ENCODE assay signal across 19 cellular contexts in genomic region chr7:6420680-6421079, GRCh38. TPM values are rescaled to one million over a fixed set of nuclear protein-coding genes. Genes with fewer than 3 reads are reported as not detected.
DNase-seq lines count a peak whose midpoint lies in the region; ATAC-seq, FAIRE-seq and TF ChIP-seq lines count a peak whose summit lies in the region.
"Had no signal": no experiment of that assay in that cellular context is flagged by ENCODE, and none has a peak within 500 bp of the region (broad histone marks: within the 10 kb centered on the region; RNA-seq: fewer than 3 reads in every experiment).

No MANE protein-coding gene starts in this region.

- no peak overlapping the region for H3K14ac ChIP-seq in IMR-90 (replicated peaks; ENCODE audit: low read depth, low read length)

- H2AFZ ChIP-seq in IMR-90 (replicated peaks; ENCODE audit: low read length, poor library complexity): no peak overlapping the region
- H2AFZ ChIP-seq in K562 (ENCODE audit: low read depth, low read length): no peak overlapping the region
- H2AFZ ChIP-seq in Karpas-422 (ENCODE audit: low read length): no peak overlapping the region
- H2AFZ ChIP-seq: GM23248 had no signal

- FAIRE-seq in K562 (lab: Jason Lieb, UNC): no peak
- FAIRE-seq: A204.1, G401.6, RCC 7860 had no signal

- no peak overlapping the region for H2BK15ac ChIP-seq in IMR-90 (ENCODE audit: low read depth, low read length)

- H2BK5ac ChIP-seq in IMR-90 (ENCODE audit: low read depth, low read length, poor library complexity, severe bottlenecking): no peak overlapping the region

- no peak overlapping the region for H4K91ac ChIP-seq in IMR-90 (ENCODE audit: insufficient read depth, low read depth, low read length)

- no peak overlapping the region for H3K4me3 ChIP-seq in BLaER1
- no peak overlapping the region for H3K4me3 ChIP-seq in IMR-90 (ENCODE audit: insufficient read depth, low read depth, low read length)
- H3K4me3 ChIP-seq in K562: no peak overlapping the region
- no peak overlapping the region for H3K4me3 ChIP-seq in psoas muscle
- no peak overlapping the region for H3K4me3 ChIP-seq in Karpas-422 (ENCODE audit: low read length)
- H3K4me3 ChIP-seq: GM23248 had no signal

- BruUV-seq in IMR-90 (replicated peaks; lab: Mats Ljungman, UMichigan): no TSS peak
- no TSS peak for BruUV-seq in K562 (replicated peaks; lab: Mats Ljungman, UMichigan)

- TF ChIP-seq POLR2A in IMR-90 (IDR thresholded peaks at IDR 0.05; ENCODE audit: low read depth, low read length): no peak
- TF ChIP-seq POLR2A in K562 (conservative IDR thresholded peaks at IDR 0.05): no peak

- H3K79me1 ChIP-seq in IMR-90 (ENCODE audit: low read depth in 1 of 2, low read length in 2 of 2): peaks cover 5 to 35% of the 10 kb centered on the region in 2 experiments; a peak in 3 of 4 replicates

- no peak overlapping the region for H2BK120ac ChIP-seq in IMR-90 (ENCODE audit: low read depth, low read length)

- 0 out of 2 replicates have a peak overlapping the region, but pooled peaks have one; percentile 9 for H3K27ac ChIP-seq in BLaER1
- no peak overlapping the region for H3K27ac ChIP-seq in IMR-90 (ENCODE audit: insufficient read depth, low read length)
- H3K27ac ChIP-seq in K562 (ENCODE audit: extremely low read depth, low read depth, low read length): no peak overlapping the region
- peak overlapping the region; percentile 36 for H3K27ac ChIP-seq in psoas muscle
- H3K27ac ChIP-seq in Karpas-422 (ENCODE audit: low read length): no peak overlapping the region
- H3K27ac ChIP-seq: GM23248 had no signal

- H3K4ac ChIP-seq in IMR-90 (ENCODE audit: low read depth, low read length): no peak overlapping the region

- no peak for DNase-seq in IMR-90
- no peak for DNase-seq in K562 (ENCODE audit: extremely low read depth in 1 of 4, low spot score in 3 of 4)
- no peak for DNase-seq in psoas muscle
- DNase-seq in Karpas-422: no peak
- no peak for DNase-seq in iPS-NIHi7 (ENCODE audit: extremely low spot score)
- DNase-seq: CD4-positive, CD25-positive, alpha-beta regulatory T cell; DMS53; GM23248; H9; NCI-H1092; NCI-H1417 treated with DMSO at 0.1 percent for 48 hours; NCI-H187 treated with DMSO at 0.1 percent for 48 hours; NCI-H524 treated with DMSO at 0.1 percent for 48 hours; NCI-H774 had no signal

- intact Hi-C loops in IMR-90 (cut with micrococcal nuclease): no loop called here
- intact Hi-C loops in K562 (cut with micrococcal nuclease): no loop called here
- intact Hi-C loops in psoas muscle (cut with DNase I): no loop called here

- H3K79me2 ChIP-seq in K562 (ENCODE audit: control insufficient read depth, insufficient read depth, low read length) (no peaks in the 10 kb centered on the region), Karpas-422 (ENCODE audit: low read length) (no peaks in the 10 kb centered on the region)

- TF ChIP-seq CTCF in IMR-90 (conservative IDR thresholded peaks at IDR 0.05; ENCODE audit: low read depth, low read length) (no peak), K562 (IDR thresholded peaks at IDR 0.05 in 2 of 3, conservative IDR thresholded peaks at IDR 0.05 in 1 of 3; ENCODE audit: insufficient read depth in 2 of 3, low read depth in 1 of 3, low read length in 3 of 3) (no peak), psoas muscle (IDR thresholded peaks at IDR 0.05) (no peak)

- H2BK20ac ChIP-seq in IMR-90 (ENCODE audit: low read depth, low read length): no peak overlapping the region

- H3K9me2 ChIP-seq in Karpas-422 (replicated peaks; ENCODE audit: insufficient read depth, low read length): no peaks in the 10 kb centered on the region

- dilution Hi-C loops in IMR-90 (cut with HindIII; ENCODE audit: low sequenced_read_pairs, unreplicated experiment): no loop called here

- peak overlapping the region; percentile 16 for H2AK9ac ChIP-seq in IMR-90 (replicated peaks; ENCODE audit: low read depth, low read length, poor library complexity)

- no peak for TF ChIP-seq EP300 in K562 (IDR thresholded peaks at IDR 0.05; ENCODE audit: low read length)

- no peak overlapping the region for H3K18ac ChIP-seq in IMR-90 (ENCODE audit: low read depth, low read length)

- H3K4me1 ChIP-seq in BLaER1 (peaks cover 66% of the 10 kb centered on the region), IMR-90 (ENCODE audit: control insufficient read depth, insufficient read depth, low read length) (0 out of 2 replicates have a peak, but pooled peaks cover 2% of the 10 kb centered on the region), K562 (replicated peaks in 1 of 2; ENCODE audit: control insufficient read depth in 2 of 2, insufficient read depth in 2 of 2, low read length in 2 of 2) (peaks cover 0 to 13% of the 10 kb centered on the region in 2 experiments; a peak in 2 of 5 replicates), psoas muscle (peaks cover 27% of the 10 kb centered on the region), Karpas-422 (ENCODE audit: low read length) (no peaks in the 10 kb centered on the region)

- H4K8ac ChIP-seq in IMR-90 (ENCODE audit: low read depth in 2 of 2, low read length in 2 of 2): no peak overlapping the region

- 100% methylated on average over 1 of the region's 10 CpGs; no CpG with 5 or more reads in 1 of the 2 experiments for WGBS in IMR-90 (ENCODE audit: extremely low coverage in 2 of 2, insufficient read length in 1 of 2), 2 experiments
- 92% methylated on average over 8 of the region's 10 CpGs for WGBS in K562 (ENCODE audit: insufficient coverage, low coverage, missing lambda C conversion rate)
- 87 to 92% (median 87%) methylated on average over 10 of the region's 10 CpGs for WGBS in psoas muscle, 3 donors

- no peak overlapping the region for H3K56ac ChIP-seq in IMR-90 (ENCODE audit: extremely low read depth, insufficient read depth, low read length)

- H3K23ac ChIP-seq in IMR-90 (ENCODE audit: low read depth, low read length): no peak overlapping the region

- CTCF ChIA-PET in IMR-90 (lab: Yijun Ruan, JAX): no interaction called here
- CTCF ChIA-PET in K562 (lab: Yijun Ruan, JAX; ENCODE audit: low intra/inter-chr PET ratio): no interaction called here

- H3K9me3 ChIP-seq in BLaER1: no peaks in the 10 kb centered on the region
- peaks cover 4% of the 10 kb centered on the region for H3K9me3 ChIP-seq in IMR-90 (ENCODE audit: control insufficient read depth, insufficient read depth, low read length)
- H3K9me3 ChIP-seq in K562 (replicated peaks; ENCODE audit: control insufficient read depth, insufficient read depth, low read depth, low read length): peaks cover 3% of the 10 kb centered on the region; the same call in 1 of the 2 replicates
- H3K9me3 ChIP-seq in psoas muscle: no peaks in the 10 kb centered on the region
- no peaks in the 10 kb centered on the region for H3K9me3 ChIP-seq in Karpas-422 (ENCODE audit: low read length)

- POLR2A ChIA-PET in IMR-90 (lab: Charles Lee; ENCODE audit: unreplicated experiment): no interaction called here
- POLR2A ChIA-PET in K562 (lab: Yijun Ruan, JAX): no interaction called here

- no peak overlapping the region for H4K5ac ChIP-seq in IMR-90 (ENCODE audit: low read depth, low read length)

- no peak overlapping the region for H2AK5ac ChIP-seq in IMR-90 (ENCODE audit: low read depth, low read length)

- no peak overlapping the region for H3K4me2 ChIP-seq in BLaER1
- no peak overlapping the region for H3K4me2 ChIP-seq in IMR-90 (ENCODE audit: low read depth, low read length)
- no peak overlapping the region for H3K4me2 ChIP-seq in K562 (ENCODE audit: insufficient read depth, low read length)
- no peak overlapping the region for H3K4me2 ChIP-seq in Karpas-422 (ENCODE audit: low read depth, low read length, poor library complexity, severe bottlenecking)

- ATAC-seq in IMR-90 (ENCODE audit: low read depth) (no peak), K562 (no peak), psoas muscle (no peak), GM18520 (IDR thresholded peaks at IDR 0.05; ENCODE audit: unreplicated experiment) (no peak)

- H4K20me1 ChIP-seq in BLaER1 (peaks cover 81% of the 10 kb centered on the region), IMR-90 (ENCODE audit: insufficient read depth, low read length) (no peaks in the 10 kb centered on the region; the same call in 1 of the 2 replicates), K562 (replicated peaks; ENCODE audit: control insufficient read depth, insufficient read depth, low read length) (no peaks in the 10 kb centered on the region), Karpas-422 (ENCODE audit: insufficient read depth, low read depth, low read length) (no peaks in the 10 kb centered on the region)

- TF ChIP-seq RAD21 in IMR-90 (IDR thresholded peaks at IDR 0.05; ENCODE audit: low read length): no peak
- no peak for TF ChIP-seq RAD21 in K562 (CRISPR knock-in tag; conservative IDR thresholded peaks at IDR 0.05 in 1 of 2, IDR thresholded peaks at IDR 0.05 in 1 of 2)

- H3K27me3 ChIP-seq in BLaER1: no peaks in the 10 kb centered on the region
- H3K27me3 ChIP-seq in IMR-90 (ENCODE audit: control insufficient read depth, insufficient read depth, low read length): no peaks in the 10 kb centered on the region
- H3K27me3 ChIP-seq in K562 (ENCODE audit: control insufficient read depth in 2 of 2, insufficient read depth in 2 of 2, low read length in 2 of 2): no peaks in the 10 kb centered on the region
- no peaks in the 10 kb centered on the region for H3K27me3 ChIP-seq in psoas muscle (ENCODE audit: insufficient read depth in 3 of 3, low read length in 2 of 3)
- H3K27me3 ChIP-seq in Karpas-422 (ENCODE audit: low read length): no peaks in the 10 kb centered on the region

- in situ Hi-C loops in IMR-90 (cut with MboI; ENCODE audit: low sequenced_read_pairs): no loop called here
- in situ Hi-C loops in K562 (cut with MboI): no loop called here

- H3K36me3 ChIP-seq in BLaER1: peaks cover 96% of the 10 kb centered on the region
- H3K36me3 ChIP-seq in IMR-90 (ENCODE audit: control insufficient read depth, insufficient read depth, low read length): peaks cover 56% of the 10 kb centered on the region
- H3K36me3 ChIP-seq in K562 (ENCODE audit: control insufficient read depth, insufficient read depth, low read length): peaks cover 46% of the 10 kb centered on the region; the same call in 2 of the 3 replicates
- H3K36me3 ChIP-seq in psoas muscle (ENCODE audit: insufficient read depth in 1 of 2, low read depth in 1 of 2): peaks cover 0 to 32% of the 10 kb centered on the region in 2 donors
- H3K36me3 ChIP-seq in Karpas-422 (ENCODE audit: insufficient read depth, low read length): peaks cover 16% of the 10 kb centered on the region

- H3K9me1 ChIP-seq in IMR-90 (ENCODE audit: insufficient read depth, low read length): no peaks in the 10 kb centered on the region
- no peaks in the 10 kb centered on the region for H3K9me1 ChIP-seq in K562 (ENCODE audit: control insufficient read depth, insufficient read depth, low read length)

- H3K9ac ChIP-seq in BLaER1: no peak overlapping the region
- H3K9ac ChIP-seq in IMR-90 (ENCODE audit: low read depth, low read length): no peak overlapping the region
- H3K9ac ChIP-seq in K562 (ENCODE audit: insufficient read depth in 1 of 2, low read depth in 2 of 2, low read length in 2 of 2): no peak overlapping the region
- no peak overlapping the region for H3K9ac ChIP-seq in Karpas-422 (ENCODE audit: low read length)
- H3K9ac ChIP-seq: GM23248 had no signal

RNA-seq across cellular contexts. Expression of gene DAGLB, which starts 27.1 kb away (rescaled TPM):
- total RNA-seq in IMR-90 (2012; rRNA removed): 33.5 and 35.3 TPM in 2 replicates
- polyA plus RNA-seq in IMR-90 (2012; rRNA removed): 23.4 and 24.5 TPM in 2 replicates
- polyA plus RNA-seq in IMR-90 (2012; cell fraction: cytosol; rRNA removed): 21.9 and 41.7 TPM in 2 replicates
- 92.9 and 94.9 TPM in 2 replicates for polyA plus RNA-seq in IMR-90 (2012; cell fraction: nucleus; rRNA removed; ENCODE audit: low replicate concordance)
- 63.0 and 140 TPM in 2 replicates for total RNA-seq in K562 (2011; cell fraction: chromatin; rRNA removed; ENCODE audit: low replicate concordance)
- 64.6 and 66.9 TPM in 2 replicates for total RNA-seq in K562 (2011; cell fraction: nucleolus; rRNA removed)
- total RNA-seq in K562 (2011; cell fraction: nucleoplasm; rRNA removed): 67.4 and 68.4 TPM in 2 replicates
- 9.4 and 11.3 TPM in 2 replicates for total RNA-seq in K562 (2014; rRNA removed)
- total RNA-seq in K562 (2014; rRNA removed; fragmentation: Illumina TruSeq; extraction: Trizol): 4.1 and 5.8 TPM in 2 replicates
- total RNA-seq in K562 (2015; rRNA removed; fragmentation: Illumina TruSeq; extraction: Trizol): 9.4 and 9.7 TPM in 2 replicates
- total RNA-seq in K562 (2021): 16.3 and 16.4 TPM in 2 replicates
- 12.0 and 15.8 TPM in 2 replicates for polyA plus RNA-seq in K562 (2011; rRNA removed)
- polyA plus RNA-seq in K562 (2011; cell fraction: cytosol; rRNA removed): 15.1 and 17.4 TPM in 2 replicates
- 31.9 and 32.2 TPM in 2 replicates for polyA plus RNA-seq in K562 (2011; cell fraction: nucleus; rRNA removed)
- polyA plus RNA-seq in K562 (2012): 7.4 and 10.0 TPM in 2 replicates
- polyA plus RNA-seq in K562 (2014; fragmentation: Illumina TruSeq; extraction: Trizol): 7.8 and 8.9 TPM in 2 replicates
- 1 to 10 TPM in 1 of 2 experiments, under 1 TPM in 1; 0.92 to 1.0 TPM for polyA plus RNA-seq in K562 (2014; fragmentation: Nextera tagmentation; extraction: Ambion mirVana)
- 9.3 and 9.5 TPM in 2 replicates for polyA plus RNA-seq in K562 (2014; rRNA removed)
- polyA minus RNA-seq in K562 (2011; rRNA and poly(A)+ RNA removed): 30.5 and 33.7 TPM in 2 replicates
- 20.4 and 27.9 TPM in 2 replicates for polyA minus RNA-seq in K562 (2011; cell fraction: cytosol; rRNA and poly(A)+ RNA removed)
- 20.7 and 23.4 TPM in 2 replicates for polyA minus RNA-seq in K562 (2011; cell fraction: nucleus; rRNA and poly(A)+ RNA removed)
- total RNA-seq in psoas muscle: 10 to 100 TPM in 3 of 4 donors, 1 to 10 TPM in 1; 9.2 to 16.8 (median 12.8) TPM
- polyA plus RNA-seq in psoas muscle: 10 to 100 TPM; 10.6 to 23.8 (median 12.1) TPM
- total RNA-seq in Karpas-422 (2014; rRNA removed; shearing (Covaris generic); ENCODE audit: low replicate concordance): 10.0 and 15.4 TPM in 2 replicates

RNA-seq across cellular contexts. Expression of gene RAC1, which starts 46.4 kb away (rescaled TPM):
- total RNA-seq in IMR-90 (2012; rRNA removed) (127 and 128 TPM in 2 replicates), K562 (2014; rRNA removed) (105 and 146 TPM in 2 replicates), K562 (2014; rRNA removed; fragmentation: Illumina TruSeq; extraction: Trizol) (126 and 149 TPM in 2 replicates), K562 (2015; rRNA removed; fragmentation: Illumina TruSeq; extraction: Trizol) (90.9 and 91.5 TPM in 2 replicates), K562 (2021) (220 and 225 TPM in 2 replicates), psoas muscle (100 to 1,000 TPM; 141 to 189 (median 175) TPM)
- polyA plus RNA-seq in IMR-90 (2012; rRNA removed) (360 and 364 TPM in 2 replicates), K562 (2011; rRNA removed) (177 and 205 TPM in 2 replicates), K562 (2014; fragmentation: Illumina TruSeq; extraction: Trizol) (220 and 241 TPM in 2 replicates), K562 (2014; fragmentation: Nextera tagmentation; extraction: Ambion mirVana) (10 to 100 TPM; 78.5 to 90.7 TPM), K562 (2014; rRNA removed) (148 and 163 TPM in 2 replicates), psoas muscle (100 to 1,000 TPM; 167 to 284 (median 238) TPM)
- polyA plus RNA-seq in IMR-90 (2012; cell fraction: cytosol; rRNA removed): 119 and 122 TPM in 2 replicates
- 54.9 and 241 TPM in 2 replicates for polyA plus RNA-seq in IMR-90 (2012; cell fraction: nucleus; rRNA removed; ENCODE audit: low replicate concordance)
- 133 and 135 TPM in 2 replicates for total RNA-seq in K562 (2011; cell fraction: chromatin; rRNA removed; ENCODE audit: low replicate concordance)
- 83.3 and 83.4 TPM in 2 replicates for total RNA-seq in K562 (2011; cell fraction: nucleolus; rRNA removed)
- 95.7 and 122 TPM in 2 replicates for total RNA-seq in K562 (2011; cell fraction: nucleoplasm; rRNA removed)
- 96.2 and 169 TPM in 2 replicates for polyA plus RNA-seq in K562 (2011; cell fraction: cytosol; rRNA removed)
- polyA plus RNA-seq in K562 (2011; cell fraction: nucleus; rRNA removed): 62.4 and 100 TPM in 2 replicates
- 201 and 203 TPM in 2 replicates for polyA plus RNA-seq in K562 (2012)
- 310 and 404 TPM in 2 replicates for polyA minus RNA-seq in K562 (2011; rRNA and poly(A)+ RNA removed)
- polyA minus RNA-seq in K562 (2011; cell fraction: cytosol; rRNA and poly(A)+ RNA removed): 91.2 and 105 TPM in 2 replicates
- polyA minus RNA-seq in K562 (2011; cell fraction: nucleus; rRNA and poly(A)+ RNA removed): 20.2 and 37.2 TPM in 2 replicates
- 75.1 and 91.5 TPM in 2 replicates for total RNA-seq in Karpas-422 (2014; rRNA removed; shearing (Covaris generic); ENCODE audit: low replicate concordance)

Comparison
In these comparisons a context has a peak if more than half of its experiments do, and no peak if none do; other contexts are left out.
1. H3K27ac ChIP-seq: peak in BLaER1 (single experiment) and psoas muscle (single experiment); none in IMR-90 (single experiment), K562 (single experiment) and Karpas-422 (single experiment).